3 cellular contexts compared by ENCODE assay signal in genomic region chr13:29190298-29190697, GRCh38.
"Had no signal": no experiment of that assay in that cellular context is flagged by ENCODE, and none has a peak within 500 bp of the region (broad histone marks: within the 10 kb centered on the region; RNA-seq: fewer than 3 reads in every experiment).

No MANE protein-coding gene starts in this region.

- ATAC-seq: GM12878 had no signal

- DNase-seq: GDM1, GF-D8 had no signal

- H3K4me3 ChIP-seq: GM12878 had no signal
